1 cellular context compared by ENCODE assay signal in the genomic region with DNA sequence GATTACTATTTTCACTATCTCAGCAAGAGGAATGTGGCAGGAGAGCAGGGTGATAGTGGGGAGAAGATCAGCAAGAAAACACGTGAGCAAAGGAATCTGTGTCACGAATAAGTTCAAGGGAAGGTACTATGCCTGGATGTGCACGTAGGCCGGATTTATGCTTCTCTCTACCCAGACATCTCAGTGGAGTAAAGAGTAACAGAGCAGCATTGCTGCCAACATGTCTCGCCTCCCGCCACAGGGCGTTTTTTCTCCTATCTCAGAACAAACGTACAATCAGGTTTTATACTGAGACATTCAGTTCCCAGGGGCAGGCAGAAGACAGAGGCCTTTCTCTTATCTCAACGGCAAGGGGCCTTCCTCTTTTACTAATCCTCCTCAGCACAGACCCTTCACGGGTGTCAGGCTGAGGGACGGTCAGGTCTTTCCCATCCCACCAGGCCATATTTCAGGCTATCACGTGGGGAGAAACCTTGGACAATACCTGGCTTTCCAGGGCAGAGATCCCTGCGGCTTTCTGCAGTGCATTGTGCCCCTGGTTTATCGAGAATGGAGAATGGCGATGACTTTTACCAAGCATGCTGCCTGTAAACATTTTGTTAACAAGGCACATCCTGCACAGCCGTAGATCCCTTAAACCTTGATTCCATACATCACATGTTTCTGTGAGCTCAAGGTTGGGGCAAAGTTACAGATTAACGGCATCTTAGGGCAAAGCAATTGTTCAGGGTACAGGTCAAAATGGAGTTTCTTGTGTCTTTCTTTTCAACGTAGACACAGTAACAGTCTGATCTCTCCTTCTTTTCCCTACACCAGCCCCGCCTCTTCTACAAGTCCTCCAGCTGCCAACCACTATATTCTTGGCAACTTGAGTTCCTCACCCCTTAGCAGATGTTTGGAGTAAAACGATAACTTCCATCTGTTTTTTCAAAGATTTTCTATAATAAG.
TF ChIP-seq lines count a peak whose summit lies in the region.
"Not testable (repeated sequence)": the region's sequence is repeated elsewhere in the genome, so short reads cannot be mapped to it uniquely, and the experiment has no call there.

No MANE protein-coding gene starts in this region.

TF ChIP-seq in K562, 482 proteins besides CTCF, POLR2A, EP300 and RAD21 (continues in another document):
- TF ChIP-seq ARID1B (IDR thresholded peaks at IDR 0.05) = peak; percentile 58
- not testable (repeated sequence) for TF ChIP-seq NR4A1 (CRISPR knock-in tag; IDR thresholded peaks at IDR 0.05); NR2C1 (IDR thresholded peaks at IDR 0.05)
- TF ChIP-seq NR4A1 (tag; IDR thresholded peaks at IDR 0.05) = peak; percentile 60; the same call in 1 of the 2 replicates
- TF ChIP-seq DDX20 (tag; IDR thresholded peaks at IDR 0.05; ENCODE audit: low read depth) = 0 out of 2 replicates have a peak, but pooled peaks have one; percentile 66
- peak; percentile 63; the same call in 1 of the 2 replicates for TF ChIP-seq ZNF644 (tag; IDR thresholded peaks at IDR 0.05; ENCODE audit: low read depth)
- TF ChIP-seq TAL1 (IDR thresholded peaks at IDR 0.05) = peak; percentile 42; the same call in 1 of the 2 replicates
- 0 out of 2 replicates have a peak, but pooled peaks have one; percentile 37 for TF ChIP-seq ZNF263 (CRISPR knock-in tag; IDR thresholded peaks at IDR 0.05; ENCODE audit: borderline replicate concordance)
- peak; percentile 36; the same call in 1 of the 2 replicates for TF ChIP-seq CXXC5 (CRISPR knock-in tag; IDR thresholded peaks at IDR 0.05)
- TF ChIP-seq SMAD4 (CRISPR knock-in tag; conservative IDR thresholded peaks at IDR 0.05) = peak; percentile 47; the same call in 1 of the 2 replicates
- 0 out of 2 replicates have a peak, but pooled peaks have one; percentile 4 for TF ChIP-seq CREM (IDR thresholded peaks at IDR 0.05; ENCODE audit: low read depth)
- peak; percentile 96 for TF ChIP-seq SPI1 (IDR thresholded peaks at IDR 0.05; ENCODE audit: borderline replicate concordance, low read depth, low read length)
- TF ChIP-seq, protein P1, sequence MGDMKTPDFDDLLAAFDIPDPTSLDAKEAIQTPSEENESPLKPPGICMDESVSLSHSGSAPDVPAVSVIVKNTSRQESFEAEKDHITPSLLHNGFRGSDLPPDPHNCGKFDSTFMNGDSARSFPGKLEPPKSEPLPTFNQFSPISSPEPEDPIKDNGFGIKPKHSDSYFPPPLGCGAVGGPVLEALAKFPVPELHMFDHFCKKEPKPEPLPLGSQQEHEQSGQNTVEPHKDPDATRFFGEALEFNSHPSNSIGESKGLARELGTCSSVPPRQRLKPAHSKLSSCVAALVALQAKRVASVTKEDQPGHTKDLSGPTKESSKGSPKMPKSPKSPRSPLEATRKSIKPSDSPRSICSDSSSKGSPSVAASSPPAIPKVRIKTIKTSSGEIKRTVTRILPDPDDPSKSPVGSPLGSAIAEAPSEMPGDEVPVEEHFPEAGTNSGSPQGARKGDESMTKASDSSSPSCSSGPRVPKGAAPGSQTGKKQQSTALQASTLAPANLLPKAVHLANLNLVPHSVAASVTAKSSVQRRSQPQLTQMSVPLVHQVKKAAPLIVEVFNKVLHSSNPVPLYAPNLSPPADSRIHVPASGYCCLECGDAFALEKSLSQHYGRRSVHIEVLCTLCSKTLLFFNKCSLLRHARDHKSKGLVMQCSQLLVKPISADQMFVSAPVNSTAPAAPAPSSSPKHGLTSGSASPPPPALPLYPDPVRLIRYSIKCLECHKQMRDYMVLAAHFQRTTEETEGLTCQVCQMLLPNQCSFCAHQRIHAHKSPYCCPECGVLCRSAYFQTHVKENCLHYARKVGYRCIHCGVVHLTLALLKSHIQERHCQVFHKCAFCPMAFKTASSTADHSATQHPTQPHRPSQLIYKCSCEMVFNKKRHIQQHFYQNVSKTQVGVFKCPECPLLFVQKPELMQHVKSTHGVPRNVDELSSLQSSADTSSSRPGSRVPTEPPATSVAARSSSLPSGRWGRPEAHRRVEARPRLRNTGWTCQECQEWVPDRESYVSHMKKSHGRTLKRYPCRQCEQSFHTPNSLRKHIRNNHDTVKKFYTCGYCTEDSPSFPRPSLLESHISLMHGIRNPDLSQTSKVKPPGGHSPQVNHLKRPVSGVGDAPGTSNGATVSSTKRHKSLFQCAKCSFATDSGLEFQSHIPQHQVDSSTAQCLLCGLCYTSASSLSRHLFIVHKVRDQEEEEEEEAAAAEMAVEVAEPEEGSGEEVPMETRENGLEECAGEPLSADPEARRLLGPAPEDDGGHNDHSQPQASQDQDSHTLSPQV (IDR thresholded peaks at IDR 0.05) = peak; percentile 83
- peak; percentile 40; the same call in 1 of the 2 replicates for TF ChIP-seq ZNF41 (CRISPR knock-in tag; conservative IDR thresholded peaks at IDR 0.05)
- TF ChIP-seq, protein P2, sequence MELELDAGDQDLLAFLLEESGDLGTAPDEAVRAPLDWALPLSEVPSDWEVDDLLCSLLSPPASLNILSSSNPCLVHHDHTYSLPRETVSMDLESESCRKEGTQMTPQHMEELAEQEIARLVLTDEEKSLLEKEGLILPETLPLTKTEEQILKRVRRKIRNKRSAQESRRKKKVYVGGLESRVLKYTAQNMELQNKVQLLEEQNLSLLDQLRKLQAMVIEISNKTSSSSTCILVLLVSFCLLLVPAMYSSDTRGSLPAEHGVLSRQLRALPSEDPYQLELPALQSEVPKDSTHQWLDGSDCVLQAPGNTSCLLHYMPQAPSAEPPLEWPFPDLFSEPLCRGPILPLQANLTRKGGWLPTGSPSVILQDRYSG (tag; conservative IDR thresholded peaks at IDR 0.05; ENCODE audit: low read depth) = peak; percentile 63; the same call in 1 of the 2 replicates
- 0 out of 2 replicates have a peak, but pooled peaks have one; percentile 36 for TF ChIP-seq ZNF197 (CRISPR knock-in tag; IDR thresholded peaks at IDR 0.05; ENCODE audit: low read depth)
- TF ChIP-seq, protein P3, sequence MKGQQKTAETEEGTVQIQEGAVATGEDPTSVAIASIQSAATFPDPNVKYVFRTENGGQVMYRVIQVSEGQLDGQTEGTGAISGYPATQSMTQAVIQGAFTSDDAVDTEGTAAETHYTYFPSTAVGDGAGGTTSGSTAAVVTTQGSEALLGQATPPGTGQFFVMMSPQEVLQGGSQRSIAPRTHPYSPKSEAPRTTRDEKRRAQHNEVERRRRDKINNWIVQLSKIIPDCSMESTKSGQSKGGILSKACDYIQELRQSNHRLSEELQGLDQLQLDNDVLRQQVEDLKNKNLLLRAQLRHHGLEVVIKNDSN (CRISPR knock-in tag; IDR thresholded peaks at IDR 0.05) = peak; percentile 22; the same call in 1 of the 2 replicates
- TF ChIP-seq, protein P4, sequence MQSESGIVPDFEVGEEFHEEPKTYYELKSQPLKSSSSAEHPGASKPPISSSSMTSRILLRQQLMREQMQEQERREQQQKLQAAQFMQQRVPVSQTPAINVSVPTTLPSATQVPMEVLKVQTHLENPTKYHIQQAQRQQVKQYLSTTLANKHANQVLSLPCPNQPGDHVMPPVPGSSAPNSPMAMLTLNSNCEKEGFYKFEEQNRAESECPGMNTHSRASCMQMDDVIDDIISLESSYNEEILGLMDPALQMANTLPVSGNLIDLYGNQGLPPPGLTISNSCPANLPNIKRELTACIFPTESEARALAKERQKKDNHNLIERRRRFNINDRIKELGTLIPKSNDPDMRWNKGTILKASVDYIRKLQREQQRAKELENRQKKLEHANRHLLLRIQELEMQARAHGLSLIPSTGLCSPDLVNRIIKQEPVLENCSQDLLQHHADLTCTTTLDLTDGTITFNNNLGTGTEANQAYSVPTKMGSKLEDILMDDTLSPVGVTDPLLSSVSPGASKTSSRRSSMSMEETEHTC (IDR thresholded peaks at IDR 0.05) = 0 out of 2 replicates have a peak, but pooled peaks have one; percentile 20
- TF ChIP-seq, protein P5, sequence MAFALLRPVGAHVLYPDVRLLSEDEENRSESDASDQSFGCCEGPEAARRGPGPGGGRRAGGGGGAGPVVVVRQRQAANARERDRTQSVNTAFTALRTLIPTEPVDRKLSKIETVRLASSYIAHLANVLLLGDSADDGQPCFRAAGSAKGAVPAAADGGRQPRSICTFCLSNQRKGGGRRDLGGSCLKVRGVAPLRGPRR (CRISPR knock-in tag; IDR thresholded peaks at IDR 0.05) = 0 out of 2 replicates have a peak, but pooled peaks have one; percentile 28
- peak; percentile 73; the same call in 1 of the 2 replicates for TF ChIP-seq ZBTB7A (IDR thresholded peaks at IDR 0.05; ENCODE audit: borderline replicate concordance, control insufficient read depth, low read depth, low read length)
- TF ChIP-seq ZNF561 (CRISPR knock-in tag; conservative IDR thresholded peaks at IDR 0.05) = 0 out of 2 replicates have a peak, but pooled peaks have one; percentile 9
- TF ChIP-seq HDAC8 (tag; IDR thresholded peaks at IDR 0.05) = peak; percentile 63; the same call in 1 of the 2 replicates
- 0 out of 4 replicates have a peak, but pooled peaks of 1 of the 2 experiments have one; percentile 31 for TF ChIP-seq MAZ (CRISPR knock-in tag; conservative IDR thresholded peaks at IDR 0.05 in 1 of 2, IDR thresholded peaks at IDR 0.05 in 1 of 2)
- peak; percentile 35; the same call in 1 of the 2 replicates for TF ChIP-seq TEAD2 (tag; IDR thresholded peaks at IDR 0.05)
- TF ChIP-seq CBFA2T2 (conservative IDR thresholded peaks at IDR 0.05) = peak; percentile 47
- 0 out of 2 replicates have a peak, but pooled peaks have one; percentile 19 for TF ChIP-seq ELF4 (CRISPR knock-in tag; IDR thresholded peaks at IDR 0.05)
- TF ChIP-seq, protein P6, sequence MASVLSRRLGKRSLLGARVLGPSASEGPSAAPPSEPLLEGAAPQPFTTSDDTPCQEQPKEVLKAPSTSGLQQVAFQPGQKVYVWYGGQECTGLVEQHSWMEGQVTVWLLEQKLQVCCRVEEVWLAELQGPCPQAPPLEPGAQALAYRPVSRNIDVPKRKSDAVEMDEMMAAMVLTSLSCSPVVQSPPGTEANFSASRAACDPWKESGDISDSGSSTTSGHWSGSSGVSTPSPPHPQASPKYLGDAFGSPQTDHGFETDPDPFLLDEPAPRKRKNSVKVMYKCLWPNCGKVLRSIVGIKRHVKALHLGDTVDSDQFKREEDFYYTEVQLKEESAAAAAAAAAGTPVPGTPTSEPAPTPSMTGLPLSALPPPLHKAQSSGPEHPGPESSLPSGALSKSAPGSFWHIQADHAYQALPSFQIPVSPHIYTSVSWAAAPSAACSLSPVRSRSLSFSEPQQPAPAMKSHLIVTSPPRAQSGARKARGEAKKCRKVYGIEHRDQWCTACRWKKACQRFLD (CRISPR knock-in tag; IDR thresholded peaks at IDR 0.05) = peak; percentile 61; the same call in 1 of the 2 replicates
- 0 out of 2 replicates have a peak, but pooled peaks have one; percentile 43 for TF ChIP-seq NR2C1 (tag; IDR thresholded peaks at IDR 0.05)
- peak; percentile 82 for TF ChIP-seq PTTG1 (tag; IDR thresholded peaks at IDR 0.05; ENCODE audit: low read depth)
- TF ChIP-seq PHF8 (IDR thresholded peaks at IDR 0.05; ENCODE audit: borderline replicate concordance, low read length) = peak; percentile 25; the same call in 1 of the 2 replicates
- peak; percentile 63; the same call in 1 of the 2 replicates for TF ChIP-seq TCF3 (CRISPR knock-in tag; IDR thresholded peaks at IDR 0.05)
- TF ChIP-seq ARNT (IDR thresholded peaks at IDR 0.05) = 0 out of 4 replicates have a peak, but pooled peaks of 1 of the 2 experiments have one; percentile 24
- 0 out of 2 replicates have a peak, but pooled peaks have one; percentile 21 for TF ChIP-seq CTBP1 (IDR thresholded peaks at IDR 0.05; ENCODE audit: borderline replicate concordance)
- TF ChIP-seq, protein P7, sequence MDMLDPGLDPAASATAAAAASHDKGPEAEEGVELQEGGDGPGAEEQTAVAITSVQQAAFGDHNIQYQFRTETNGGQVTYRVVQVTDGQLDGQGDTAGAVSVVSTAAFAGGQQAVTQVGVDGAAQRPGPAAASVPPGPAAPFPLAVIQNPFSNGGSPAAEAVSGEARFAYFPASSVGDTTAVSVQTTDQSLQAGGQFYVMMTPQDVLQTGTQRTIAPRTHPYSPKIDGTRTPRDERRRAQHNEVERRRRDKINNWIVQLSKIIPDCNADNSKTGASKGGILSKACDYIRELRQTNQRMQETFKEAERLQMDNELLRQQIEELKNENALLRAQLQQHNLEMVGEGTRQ (CRISPR knock-in tag; IDR thresholded peaks at IDR 0.05) = 0 out of 2 replicates have a peak, but pooled peaks have one; percentile 11
- 0 out of 2 replicates have a peak, but pooled peaks have one; percentile 36 for TF ChIP-seq SMAD3 (CRISPR knock-in tag; conservative IDR thresholded peaks at IDR 0.05)
- TF ChIP-seq, protein P8, sequence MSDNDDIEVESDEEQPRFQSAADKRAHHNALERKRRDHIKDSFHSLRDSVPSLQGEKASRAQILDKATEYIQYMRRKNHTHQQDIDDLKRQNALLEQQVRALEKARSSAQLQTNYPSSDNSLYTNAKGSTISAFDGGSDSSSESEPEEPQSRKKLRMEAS (CRISPR knock-in tag; IDR thresholded peaks at IDR 0.05) = peak; percentile 50; the same call in 1 of the 2 replicates
- TF ChIP-seq GATA2 (CRISPR knock-in tag; IDR thresholded peaks at IDR 0.05) = peak; percentile 52; the same call in 1 of the 2 replicates
- TF ChIP-seq, protein P9, sequence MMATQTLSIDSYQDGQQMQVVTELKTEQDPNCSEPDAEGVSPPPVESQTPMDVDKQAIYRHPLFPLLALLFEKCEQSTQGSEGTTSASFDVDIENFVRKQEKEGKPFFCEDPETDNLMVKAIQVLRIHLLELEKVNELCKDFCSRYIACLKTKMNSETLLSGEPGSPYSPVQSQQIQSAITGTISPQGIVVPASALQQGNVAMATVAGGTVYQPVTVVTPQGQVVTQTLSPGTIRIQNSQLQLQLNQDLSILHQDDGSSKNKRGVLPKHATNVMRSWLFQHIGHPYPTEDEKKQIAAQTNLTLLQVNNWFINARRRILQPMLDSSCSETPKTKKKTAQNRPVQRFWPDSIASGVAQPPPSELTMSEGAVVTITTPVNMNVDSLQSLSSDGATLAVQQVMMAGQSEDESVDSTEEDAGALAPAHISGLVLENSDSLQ (IDR thresholded peaks at IDR 0.05) = 0 out of 2 replicates have a peak, but pooled peaks have one; percentile 13
- TF ChIP-seq DMBX1 (CRISPR knock-in tag; IDR thresholded peaks at IDR 0.05; ENCODE audit: borderline replicate concordance) = 0 out of 2 replicates have a peak, but pooled peaks have one; percentile 67
- TF ChIP-seq, protein P10, sequence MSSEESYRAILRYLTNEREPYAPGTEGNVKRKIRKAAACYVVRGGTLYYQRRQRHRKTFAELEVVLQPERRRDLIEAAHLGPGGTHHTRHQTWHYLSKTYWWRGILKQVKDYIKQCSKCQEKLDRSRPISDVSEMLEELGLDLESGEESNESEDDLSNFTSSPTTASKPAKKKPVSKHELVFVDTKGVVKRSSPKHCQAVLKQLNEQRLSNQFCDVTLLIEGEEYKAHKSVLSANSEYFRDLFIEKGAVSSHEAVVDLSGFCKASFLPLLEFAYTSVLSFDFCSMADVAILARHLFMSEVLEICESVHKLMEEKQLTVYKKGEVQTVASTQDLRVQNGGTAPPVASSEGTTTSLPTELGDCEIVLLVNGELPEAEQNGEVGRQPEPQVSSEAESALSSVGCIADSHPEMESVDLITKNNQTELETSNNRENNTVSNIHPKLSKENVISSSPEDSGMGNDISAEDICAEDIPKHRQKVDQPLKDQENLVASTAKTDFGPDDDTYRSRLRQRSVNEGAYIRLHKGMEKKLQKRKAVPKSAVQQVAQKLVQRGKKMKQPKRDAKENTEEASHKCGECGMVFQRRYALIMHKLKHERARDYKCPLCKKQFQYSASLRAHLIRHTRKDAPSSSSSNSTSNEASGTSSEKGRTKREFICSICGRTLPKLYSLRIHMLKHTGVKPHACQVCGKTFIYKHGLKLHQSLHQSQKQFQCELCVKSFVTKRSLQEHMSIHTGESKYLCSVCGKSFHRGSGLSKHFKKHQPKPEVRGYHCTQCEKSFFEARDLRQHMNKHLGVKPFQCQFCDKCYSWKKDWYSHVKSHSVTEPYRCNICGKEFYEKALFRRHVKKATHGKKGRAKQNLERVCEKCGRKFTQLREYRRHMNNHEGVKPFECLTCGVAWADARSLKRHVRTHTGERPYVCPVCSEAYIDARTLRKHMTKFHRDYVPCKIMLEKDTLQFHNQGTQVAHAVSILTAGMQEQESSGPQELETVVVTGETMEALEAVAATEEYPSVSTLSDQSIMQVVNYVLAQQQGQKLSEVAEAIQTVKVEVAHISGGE (CRISPR knock-in tag; IDR thresholded peaks at IDR 0.05) = 0 out of 6 replicates have a peak, but pooled peaks of 1 of the 3 experiments have one; percentile 41
- 0 out of 2 replicates have a peak, but pooled peaks have one; percentile 26 for TF ChIP-seq ZNF707 (CRISPR knock-in tag; conservative IDR thresholded peaks at IDR 0.05)
